8 cellular contexts compared by ENCODE assay signal in genomic region chr22:43273902-43274484, GRCh38.
DNase-seq lines count a peak whose midpoint lies in the region; ATAC-seq and TF ChIP-seq lines count a peak whose summit lies in the region.

No MANE protein-coding gene starts in this region.

- TF ChIP-seq CTCF in HCT116 (IDR thresholded peaks at IDR 0.05 in 2 of 3, conservative IDR thresholded peaks at IDR 0.05 in 1 of 3; ENCODE audit: borderline replicate concordance in 1 of 3, insufficient read depth in 1 of 3, low read depth in 2 of 3, low read length in 2 of 3) (peak; percentile 70 to 81 (median 76)), gastroesophageal sphincter (IDR thresholded peaks at IDR 0.05) (peak in 3 of 4 experiments; percentile 79 to 86 (median 83)), prostate gland (IDR thresholded peaks at IDR 0.05) (peak; percentile 36 to 79 (median 70))

- CTCF ChIA-PET in HCT116 (lab: Charles Lee): interaction anchor here (0.5 to 7.5 kb wide), 11 partner anchors 8 to 110 kb away, joined by 3 to 143 read pairs (median 4); partner anchors contain the start of gene SCUBE1

- no peak overlapping the region for H3K4me2 ChIP-seq in HCT116 (ENCODE audit: low read length)

- 28 to 31% methylated on average over 4 to 8 of the region's 9 CpGs for WGBS in gastroesophageal sphincter (ENCODE audit: low coverage in 1 of 2), 2 donors
- WGBS in prostate gland: 26% methylated on average over 9 of the region's 9 CpGs

- no peaks in the 10 kb centered on the region for H3K27me3 ChIP-seq in HCT116 (ENCODE audit: insufficient read depth, low read length)
- peaks cover 3% of the 10 kb centered on the region for H3K27me3 ChIP-seq in gastroesophageal sphincter
- H3K27me3 ChIP-seq in prostate gland (replicated peaks; ENCODE audit: insufficient read depth): no peaks in the 10 kb centered on the region

- TF ChIP-seq RAD21 in HCT116 (IDR thresholded peaks at IDR 0.05; ENCODE audit: low read depth): peak; percentile 88

- no peaks in the 10 kb centered on the region for H3K9me3 ChIP-seq in HCT116 (ENCODE audit: control insufficient read depth in 1 of 2, insufficient read depth in 1 of 2, low read depth in 1 of 2, low read length in 2 of 2)
- H3K9me3 ChIP-seq in gastroesophageal sphincter: no peaks in the 10 kb centered on the region
- no peaks in the 10 kb centered on the region for H3K9me3 ChIP-seq in prostate gland

- intact Hi-C loops in HCT116 (cut with micrococcal nuclease) (loop anchor here (1.0 to 10.0 kb wide), 3 partner anchors 72 to 1351 kb away; no protein-coding TSS in a partner anchor), prostate gland (cut with DNase I) (loop anchor here (1.0 to 5.0 kb wide), 2 partner anchors 71 to 108 kb away; no protein-coding TSS in a partner anchor)

- no peak overlapping the region for H3K27ac ChIP-seq in HCT116 (ENCODE audit: low read depth, low read length)
- no peak overlapping the region for H3K27ac ChIP-seq in gastroesophageal sphincter
- no peak overlapping the region for H3K27ac ChIP-seq in prostate gland

- no peaks in the 10 kb centered on the region for H4K20me1 ChIP-seq in HCT116 (ENCODE audit: insufficient read depth)

- H3K27ac Mint-ChIP-seq in activated T-cell treated with anti-CD3 and anti-CD28 coated beads, Interleukin-2, amount 50 U/mL, for 72 hours: no peak overlapping the region

- peaks cover 7% of the 10 kb centered on the region for H3K4me1 Mint-ChIP-seq in activated T-cell treated with anti-CD3 and anti-CD28 coated beads, Interleukin-2, amount 50 U/mL, for 72 hours (ENCODE audit: low read depth)

- H3K36me3 Mint-ChIP-seq in activated T-cell treated with anti-CD3 and anti-CD28 coated beads, Interleukin-2, amount 50 U/mL, for 72 hours (ENCODE audit: insufficient read depth in 2 of 2): no peaks in the 10 kb centered on the region

- POLR2A ChIA-PET in HCT116 (lab: Charles Lee): interaction anchor here (0.6 to 1.3 kb wide), 2 partner anchors 73 to 1683 kb away, joined by 3 to 4 read pairs; no protein-coding TSS in a partner anchor

- ATAC-seq in HCT116: peak; percentile 81
- ATAC-seq in activated T-cell treated with anti-CD3 and anti-CD28 coated beads, Interleukin-2, amount 50 U/mL, for 72 hours (replicated peaks in 1 of 2): peak; percentile 59 to 69
- ATAC-seq in gastroesophageal sphincter: peak; percentile 60
- ATAC-seq in GM19328 (IDR thresholded peaks at IDR 0.05; ENCODE audit: unreplicated experiment): no peak

- no peaks in the 10 kb centered on the region for H3K79me2 ChIP-seq in HCT116 (ENCODE audit: insufficient read depth, low read length)

- H3K4me1 ChIP-seq in HCT116 (ENCODE audit: control insufficient read depth in 1 of 2, insufficient read depth in 2 of 2, low read length in 2 of 2) (peaks cover 18 to 39% of the 10 kb centered on the region in 2 experiments), gastroesophageal sphincter (peaks cover 0 to 20% (median 0%) of the 10 kb centered on the region in 3 donors), prostate gland (replicated peaks) (no peaks in the 10 kb centered on the region)

- H3K27me3 Mint-ChIP-seq in activated T-cell treated with anti-CD3 and anti-CD28 coated beads, Interleukin-2, amount 50 U/mL, for 72 hours (ENCODE audit: low read depth): no peaks in the 10 kb centered on the region

- H3K9me2 ChIP-seq in HCT116 (ENCODE audit: insufficient read depth): no peaks in the 10 kb centered on the region

- H3K9ac ChIP-seq in HCT116 (ENCODE audit: low read length): no peak overlapping the region

- H3K9me3 Mint-ChIP-seq in activated T-cell treated with anti-CD3 and anti-CD28 coated beads, Interleukin-2, amount 50 U/mL, for 72 hours: no peaks in the 10 kb centered on the region

- TF ChIP-seq EP300 in gastroesophageal sphincter (IDR thresholded peaks at IDR 0.05): no peak

- TF ChIP-seq POLR2A in HCT116 (IDR thresholded peaks at IDR 0.05; ENCODE audit: borderline replicate concordance, extremely low read depth, insufficient read depth, insufficient read length): no peak
- no peak for TF ChIP-seq POLR2A in gastroesophageal sphincter (IDR thresholded peaks at IDR 0.05)
- TF ChIP-seq POLR2A in prostate gland (IDR thresholded peaks at IDR 0.05): no peak

- no peak overlapping the region for H3K4me3 Mint-ChIP-seq in activated T-cell treated with anti-CD3 and anti-CD28 coated beads, Interleukin-2, amount 50 U/mL, for 72 hours

- H3K4me3 ChIP-seq in HCT116 (replicated peaks in 1 of 2; ENCODE audit: low read depth in 1 of 2, low read length in 2 of 2): no peak overlapping the region
- no peak overlapping the region for H3K4me3 ChIP-seq in gastroesophageal sphincter
- H3K4me3 ChIP-seq in prostate gland: no peak overlapping the region

- RAD21 ChIA-PET in HCT116 (lab: Charles Lee; ENCODE audit: low non-redundant PET in 1 of 2, low total read pairs in 2 of 2, uncharacterized antibody in 2 of 2, unreplicated experiment in 2 of 2): interaction anchor here (0.8 to 2.8 kb wide), 7 partner anchors 43 to 112 kb away, joined by 3 to 25 read pairs (median 3); no protein-coding TSS in a partner anchor

- BruUV-seq in HCT116 (replicated peaks; lab: Mats Ljungman, UMichigan): no TSS peak

- no peaks in the 10 kb centered on the region for H3K36me3 ChIP-seq in HCT116 (ENCODE audit: control insufficient read depth in 1 of 2, insufficient read depth in 2 of 2, low read length in 2 of 2)
- H3K36me3 ChIP-seq in gastroesophageal sphincter: peaks cover 0 to 30% of the 10 kb centered on the region in 2 donors
- no peaks in the 10 kb centered on the region for H3K36me3 ChIP-seq in prostate gland

- no peak overlapping the region for H2AFZ ChIP-seq in HCT116 (ENCODE audit: low read depth, low read length, poor library complexity, severe bottlenecking)

- DNase-seq in COLO829 (ENCODE audit: low spot score) (peak; percentile 83), HCT116 (ENCODE audit: low read depth, low spot score) (peak; percentile 47), NOMO-1 treated with dmso at 0.1 percent for 144 hours (lab: John Stamatoyannopoulos, UW; ENCODE audit: unreplicated experiment) (peak; percentile 13), prostate gland (ENCODE audit: low spot score) (peak; percentile 40), cortex of kidney (lab: John Stamatoyannopoulos, UW) (no peak)
- DNase-seq in activated T-cell treated with anti-CD3 and anti-CD28 coated beads, Interleukin-2, amount 50 U/mL, for 72 hours: peak; percentile 39 to 56

TF ChIP-seq in HCT116, 20 proteins besides CTCF, POLR2A, EP300 and RAD21:
- no peak for TF ChIP-seq MAX (IDR thresholded peaks at IDR 0.05)
- TF ChIP-seq ATF3 (IDR thresholded peaks at IDR 0.05): no peak
- TF ChIP-seq SIN3A (IDR thresholded peaks at IDR 0.05; ENCODE audit: low read depth): no peak
- TF ChIP-seq CBX3 (IDR thresholded peaks at IDR 0.05; ENCODE audit: low read depth): no peak
